Comparison of ENCODE assay signal across 17 cellular contexts in the genomic region with DNA sequence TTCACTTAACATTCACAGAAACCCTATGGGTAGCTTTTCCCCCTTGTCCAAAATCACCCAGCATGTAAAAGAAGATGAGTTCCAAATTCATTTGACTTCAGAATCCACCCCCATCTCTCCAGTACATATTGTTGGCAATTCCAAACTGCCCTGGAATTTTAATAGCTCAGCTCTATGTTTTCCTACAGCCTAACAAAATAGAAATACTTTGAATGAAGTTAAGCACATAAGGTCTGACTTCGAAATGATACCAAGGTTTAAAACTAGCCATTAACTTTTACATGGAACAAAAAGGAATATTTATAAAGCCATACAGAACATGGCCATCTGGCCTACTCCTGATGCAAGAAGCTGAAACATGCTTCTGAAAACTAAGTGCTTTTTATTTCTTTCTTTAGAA.
DNase-seq lines count a peak whose midpoint lies in the region; ATAC-seq and TF ChIP-seq lines count a peak whose summit lies in the region.
"Had no signal": no experiment of that assay in that cellular context is flagged by ENCODE, and none has a peak within 500 bp of the region (broad histone marks: within the 10 kb centered on the region; RNA-seq: fewer than 3 reads in every experiment).

No MANE protein-coding gene starts in this region.

- H3K9me3 ChIP-seq in esophagus muscularis mucosa (no peaks in the 10 kb centered on the region), transverse colon (no peaks in the 10 kb centered on the region), testis (no peaks in the 10 kb centered on the region)
- H3K9me3 ChIP-seq: BLaER1 had no signal

- peak overlapping the region; percentile 80 for H3K27ac Mint-ChIP-seq in osteocyte (ENCODE audit: unreplicated experiment)
- H3K27ac Mint-ChIP-seq: CD8-positive, alpha-beta T cell had no signal

- DNase-seq in DMS114 treated with DMSO at 0.1 percent for 48 hours (lab: John Stamatoyannopoulos, UW; ENCODE audit: unreplicated experiment) (peak; percentile 66), esophagus muscularis mucosa (ENCODE audit: extremely low spot score) (no peak), osteocyte (ENCODE audit: extremely low spot score, unreplicated experiment) (no peak), transverse colon (no peak), testis (no peak)
- DNase-seq in stimulated activated CD4-positive, alpha-beta T cell treated with anti-CD3 and anti-CD28 coated beads, Interleukin-12 subunit alpha, Interleukin-12 subunit beta, amount 100 ng/mL, for 4 hours = no peak
- DNase-seq: CD8-positive, alpha-beta T cell; GF-D8; NCI-H1105; NCI-H1694; NCI-H2081 treated with DMSO at 0.1 percent for 48 hours; NCI-H446 treated with DMSO at 0.1 percent for 48 hours; NK-92 treated with Interleukin-12 subunit alpha and Interleukin-12 subunit beta, amount 100 ng/mL, for 24 hours had no signal

- H3K4me3 Mint-ChIP-seq in osteocyte (ENCODE audit: unreplicated experiment) = no peak overlapping the region
- H3K4me3 Mint-ChIP-seq: CD8-positive, alpha-beta T cell had no signal

- no peak overlapping the region for H3K4me3 ChIP-seq in esophagus muscularis mucosa
- no peak overlapping the region for H3K4me3 ChIP-seq in transverse colon
- no peak overlapping the region for H3K4me3 ChIP-seq in testis
- H3K4me3 ChIP-seq: BLaER1, K562 had no signal

- H3K36me3 ChIP-seq in esophagus muscularis mucosa (no peaks in the 10 kb centered on the region), transverse colon (no peaks in the 10 kb centered on the region), testis (ENCODE audit: low read depth, missing control alignments) (no peaks in the 10 kb centered on the region)
- H3K36me3 ChIP-seq: BLaER1 had no signal

- H3K4me1 ChIP-seq in esophagus muscularis mucosa = peaks cover 24 to 83% (median 76%) of the 10 kb centered on the region in 4 donors
- H3K4me1 ChIP-seq in transverse colon = peaks cover 27 to 74% (median 33%) of the 10 kb centered on the region in 4 donors
- H3K4me1 ChIP-seq in testis = no peaks in the 10 kb centered on the region
- H3K4me1 ChIP-seq: BLaER1 had no signal

- H3K9me3 Mint-ChIP-seq in osteocyte (ENCODE audit: unreplicated experiment) = no peaks in the 10 kb centered on the region
- H3K9me3 Mint-ChIP-seq: CD8-positive, alpha-beta T cell had no signal

- no peak for TF ChIP-seq EP300 in esophagus muscularis mucosa (IDR thresholded peaks at IDR 0.05)
- TF ChIP-seq EP300 in transverse colon (IDR thresholded peaks at IDR 0.05; ENCODE audit: low read depth) = no peak

- peaks cover 36% of the 10 kb centered on the region for H3K4me1 Mint-ChIP-seq in osteocyte (ENCODE audit: unreplicated experiment)

- no peaks in the 10 kb centered on the region for H3K27me3 Mint-ChIP-seq in osteocyte (ENCODE audit: unreplicated experiment)

- in situ Hi-C loops in transverse colon (cut with MboI; ENCODE audit: low pct_ligation_motif_present in 1 of 4, low pct_unique_long_range_greater_than_20kb in 1 of 4, low sequenced_read_pairs in 3 of 4) = no loop called here

- TF ChIP-seq POLR2A in esophagus muscularis mucosa (IDR thresholded peaks at IDR 0.05; ENCODE audit: low read depth) (no peak), transverse colon (IDR thresholded peaks at IDR 0.05) (no peak), testis (IDR thresholded peaks at IDR 0.05) (no peak)

- 61% methylated on average over 1 of the region's 1 CpG for WGBS in esophagus muscularis mucosa
- 38 to 57% methylated on average over 1 of the region's 1 CpG for whole genome bisulfite sequencing in transverse colon (ENCODE audit: low coverage in 1 of 2), 2 donors
- WGBS in testis, 2 donors = 62 to 77% methylated on average over 1 of the region's 1 CpG

- TF ChIP-seq CTCF in esophagus muscularis mucosa (IDR thresholded peaks at IDR 0.05) (no peak), osteocyte (IDR thresholded peaks at IDR 0.05) (no peak), transverse colon (IDR thresholded peaks at IDR 0.05) (no peak), testis (IDR thresholded peaks at IDR 0.05) (no peak)

- H3K27me3 ChIP-seq in esophagus muscularis mucosa (no peaks in the 10 kb centered on the region), transverse colon (no peaks in the 10 kb centered on the region), testis (no peaks in the 10 kb centered on the region)
- H3K27me3 ChIP-seq: BLaER1 had no signal

- intact Hi-C loops in esophagus muscularis mucosa (cut with DNase I) = no loop called here
- intact Hi-C loops in transverse colon (cut with DNase I; ENCODE audit: low total_unique reads) = no loop called here
- intact Hi-C loops in testis (cut with DNase I; ENCODE audit: low total_unique reads) = no loop called here

- ATAC-seq in HG03175 (IDR thresholded peaks at IDR 0.05; ENCODE audit: unreplicated experiment) = no peak
- ATAC-seq: CD8-positive, alpha-beta T cell; K562; Right ventricle myocardium inferior had no signal

- H3K27ac ChIP-seq in esophagus muscularis mucosa (replicated peaks in 1 of 4) = peak overlapping the region; percentile 54 to 77 (median 70)
- peak overlapping the region in 3 of 4 donors; percentile 36 to 73 (median 68) for H3K27ac ChIP-seq in transverse colon
- no peak overlapping the region for H3K27ac ChIP-seq in testis
- H3K27ac ChIP-seq: BLaER1 had no signal

- H3K36me3 Mint-ChIP-seq in osteocyte (ENCODE audit: unreplicated experiment) = no peaks in the 10 kb centered on the region
- H3K36me3 Mint-ChIP-seq: CD8-positive, alpha-beta T cell had no signal

Comparison
In these comparisons a context has a peak if more than half of its experiments do, and no peak if none do; other contexts are left out.
1. H3K27ac ChIP-seq: peak in esophagus muscularis mucosa (4 of 4) and transverse colon (3 of 4); none in testis (0 of 2).